In the genomic region with DNA sequence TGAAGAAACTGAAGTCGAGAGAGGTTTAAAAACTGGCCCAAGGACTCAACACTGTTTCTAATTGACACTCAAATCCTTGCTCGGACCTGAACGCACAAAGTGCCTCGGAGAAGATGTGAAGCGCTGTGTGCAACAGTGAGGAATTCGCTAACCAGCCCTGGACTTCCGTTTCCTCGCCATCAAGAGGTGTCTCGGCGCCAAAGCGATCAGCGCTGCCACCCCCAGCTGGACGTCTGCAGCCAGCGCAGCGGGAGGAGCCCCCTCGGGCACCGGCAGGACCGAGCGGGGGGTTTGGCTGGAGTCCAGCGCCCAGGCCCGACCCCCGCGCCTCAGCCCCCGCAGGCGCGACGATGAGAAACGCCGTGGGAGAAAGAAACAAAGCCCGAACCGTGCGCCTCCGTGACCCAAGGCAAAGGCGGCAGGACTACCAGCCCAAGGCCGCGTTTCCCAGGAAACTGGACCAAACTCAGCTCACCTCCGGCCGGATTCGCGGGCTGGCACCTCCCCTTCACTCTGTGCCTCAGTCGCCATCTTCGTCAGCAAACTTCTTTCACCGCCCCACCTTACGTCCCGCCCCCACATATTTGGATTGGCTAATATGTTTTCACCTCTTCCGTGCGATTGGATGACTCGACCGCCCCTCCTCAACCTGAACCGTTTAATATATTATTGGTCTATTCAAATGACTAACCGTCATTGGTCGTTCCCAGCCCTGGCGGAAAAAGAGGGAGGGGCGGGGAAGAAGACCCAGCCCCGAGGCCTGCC, we compare ENCODE assay signal across 8 cellular contexts. TPM values are rescaled to one million over a fixed set of nuclear protein-coding genes. Genes with fewer than 3 reads are reported as not detected.
DNase-seq lines count a peak whose midpoint lies in the region; ATAC-seq and TF ChIP-seq lines count a peak whose summit lies in the region.

A gene with protein sequence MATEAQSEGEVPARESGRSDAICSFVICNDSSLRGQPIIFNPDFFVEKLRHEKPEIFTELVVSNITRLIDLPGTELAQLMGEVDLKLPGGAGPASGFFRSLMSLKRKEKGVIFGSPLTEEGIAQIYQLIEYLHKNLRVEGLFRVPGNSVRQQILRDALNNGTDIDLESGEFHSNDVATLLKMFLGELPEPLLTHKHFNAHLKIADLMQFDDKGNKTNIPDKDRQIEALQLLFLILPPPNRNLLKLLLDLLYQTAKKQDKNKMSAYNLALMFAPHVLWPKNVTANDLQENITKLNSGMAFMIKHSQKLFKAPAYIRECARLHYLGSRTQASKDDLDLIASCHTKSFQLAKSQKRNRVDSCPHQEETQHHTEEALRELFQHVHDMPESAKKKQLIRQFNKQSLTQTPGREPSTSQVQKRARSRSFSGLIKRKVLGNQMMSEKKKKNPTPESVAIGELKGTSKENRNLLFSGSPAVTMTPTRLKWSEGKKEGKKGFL (minus strand): TSS at position 541 of the 765 bp plus-strand sequence. CDS start 10 bp downstream, at position 531.

- peak within 1 kb of the TSS; percentile 84 for H3K9ac ChIP-seq in adipocyte (ENCODE audit: low read length)
- H3K9ac ChIP-seq in parathyroid adenoma, result peak within 1 kb of the TSS; percentile 56

- H3K79me2 ChIP-seq in parathyroid adenoma, result no peaks in the 10 kb centered on the region

- peak; percentile 98 for ATAC-seq in HG02798 (IDR thresholded peaks at IDR 0.05; ENCODE audit: poor library complexity, unreplicated experiment)

- H3K27ac ChIP-seq in cardiac muscle cell, result peak within 1 kb of the TSS; percentile 92
- H3K27ac ChIP-seq in parathyroid adenoma, result peak within 1 kb of the TSS; percentile 95
- H3K27ac ChIP-seq in transverse colon, result peak within 1 kb of the TSS; percentile 94 to 100 (median 98)

- H3K27me3 ChIP-seq in adipocyte (replicated peaks; ENCODE audit: control insufficient read depth, insufficient read depth, low read length) (no peaks in the 10 kb centered on the region), cardiac muscle cell (no peaks in the 10 kb centered on the region), parathyroid adenoma (ENCODE audit: control insufficient read depth, insufficient read depth, low read length) (no peaks in the 10 kb centered on the region), transverse colon (no peaks in the 10 kb centered on the region)

- TF ChIP-seq POLR2A in transverse colon (IDR thresholded peaks at IDR 0.05), result peak; percentile 85

- in situ Hi-C loops in transverse colon (cut with MboI; ENCODE audit: low pct_ligation_motif_present in 1 of 4, low pct_unique_long_range_greater_than_20kb in 1 of 4, low sequenced_read_pairs in 3 of 4), result no loop called here

- TF ChIP-seq EP300 in transverse colon (IDR thresholded peaks at IDR 0.05; ENCODE audit: low read depth), result no peak

- TF ChIP-seq CTCF in GM12875 (IDR thresholded peaks at IDR 0.05; ENCODE audit: borderline replicate concordance, insufficient read depth, low read depth, low read length), result no peak
- TF ChIP-seq CTCF in cardiac muscle cell (IDR thresholded peaks at IDR 0.05; ENCODE audit: low read depth, low read length), result no peak
- TF ChIP-seq CTCF in parathyroid adenoma (IDR thresholded peaks at IDR 0.05), result peak; percentile 46
- TF ChIP-seq CTCF in transverse colon (IDR thresholded peaks at IDR 0.05), result peak in 2 of 5 experiments; percentile 8 to 42

- H3K9me3 ChIP-seq in adipocyte (ENCODE audit: control insufficient read depth, low read length) (no peaks in the 10 kb centered on the region), cardiac muscle cell (ENCODE audit: low read depth) (no peaks in the 10 kb centered on the region), parathyroid adenoma (ENCODE audit: control insufficient read depth, low read length) (no peaks in the 10 kb centered on the region), transverse colon (no peaks in the 10 kb centered on the region)

- H3K4me2 ChIP-seq in parathyroid adenoma (ENCODE audit: low read length), result peak within 1 kb of the TSS; percentile 80

- peak within 1 kb of the TSS; percentile 86 for H3K4me3 ChIP-seq in GM12875 (ENCODE audit: low read depth, low read length)
- H3K4me3 ChIP-seq in adipocyte (ENCODE audit: low read length), result peak within 1 kb of the TSS; percentile 84
- peak within 1 kb of the TSS; percentile 64 for H3K4me3 ChIP-seq in cardiac muscle cell
- H3K4me3 ChIP-seq in parathyroid adenoma (ENCODE audit: low read depth, low read length), result peak within 1 kb of the TSS; percentile 86
- peak within 1 kb of the TSS; percentile 66 to 96 (median 76) for H3K4me3 ChIP-seq in transverse colon

- H3K4me1 ChIP-seq in adipocyte (ENCODE audit: control insufficient read depth, insufficient read depth, low read length) (no peaks in the 10 kb centered on the region), cardiac muscle cell (ENCODE audit: low read depth) (no peaks in the 10 kb centered on the region), parathyroid adenoma (peaks cover 6% of the 10 kb centered on the region), transverse colon (peaks cover 0 to 11% (median 7%) of the 10 kb centered on the region in 4 donors)

- peak within 1 kb of the TSS; percentile 91 for H2AFZ ChIP-seq in parathyroid adenoma

- H3K36me3 ChIP-seq in adipocyte (ENCODE audit: control insufficient read depth, insufficient read depth, low read length, severe bottlenecking), result no peaks in the 10 kb centered on the region
- no peaks in the 10 kb centered on the region for H3K36me3 ChIP-seq in cardiac muscle cell
- no peaks in the 10 kb centered on the region for H3K36me3 ChIP-seq in parathyroid adenoma (ENCODE audit: control insufficient read depth, insufficient read depth, low read length)
- no peaks in the 10 kb centered on the region for H3K36me3 ChIP-seq in transverse colon

- WGBS in transverse colon (ENCODE audit: low coverage in 1 of 2), 2 donors, result 0% methylated on average over 2 to 39 of the region's 55 CpGs

- DNase-seq in NCI-H1436 (lab: John Stamatoyannopoulos, UW) (peak; percentile 98), T follicular helper cell (ENCODE audit: low read depth) (peak; percentile 89), adipocyte (ENCODE audit: low read depth) (peak; percentile 99), cardiac muscle cell (ENCODE audit: low read depth in 1 of 2, low spot score in 1 of 2) (peak; percentile 97 to 99), transverse colon (peak; percentile 96)

- intact Hi-C loops in transverse colon (cut with DNase I; ENCODE audit: low total_unique reads), result no loop called here

RNA-seq across cellular contexts. Expression of the gene that starts here (rescaled TPM):
- total RNA-seq in cardiac muscle cell (7.5 and 18.7 TPM in 2 replicates), transverse colon (1 to 10 TPM; 4.5 to 8.4 (median 7.4) TPM)
- polyA plus RNA-seq in cardiac muscle cell, result 5.3 and 15.8 TPM in 2 replicates

Comparison
In these comparisons a context has a peak if more than half of its experiments do, and no peak if none do; other contexts are left out.
1. Peak in every context shown above with its lines: DNase-seq, ATAC-seq, H3K4me3 ChIP-seq and H3K27ac ChIP-seq.